9 cellular contexts compared by ENCODE assay signal in genomic region chr10:70296406-70296899, GRCh38. TPM values are rescaled to one million over a fixed set of nuclear protein-coding genes. Genes with fewer than 3 reads are reported as not detected.
A peak's percentile ranks its signal among the peaks of the same experiment; 100 is the strongest.
DNase-seq lines count a peak whose midpoint lies in the region; ATAC-seq, FAIRE-seq and TF ChIP-seq lines count a peak whose summit lies in the region.
"Had no signal": no experiment of that assay in that cellular context is flagged by ENCODE, and none has a peak within 500 bp of the region (broad histone marks: within the 10 kb centered on the region; RNA-seq: fewer than 3 reads in every experiment).

No MANE protein-coding gene starts in this region.

- ATAC-seq in body of pancreas: peak; percentile 99
- peak; percentile 77 for ATAC-seq in HepG2
- no peak for ATAC-seq in activated CD8-positive, alpha-beta memory T cell treated with anti-CD3 and anti-CD28 coated beads, Interleukin-2, amount 10 ng/mL, durations not matched to agents 7 days and 5 days

- 29 to 32% methylated on average over 11 to 12 of the region's 12 CpGs for WGBS in body of pancreas, 2 donors
- 42% methylated on average over 12 of the region's 12 CpGs for WGBS in HepG2 (ENCODE audit: low lambda C conversion rate)
- WGBS in endodermal cell (ENCODE audit: insufficient coverage in 1 of 2, insufficient read length in 1 of 2), 2 experiments: 78 to 92% methylated on average over 3 to 12 of the region's 12 CpGs

- H3K4me3 ChIP-seq in body of pancreas: no peak overlapping the region
- no peak overlapping the region for H3K4me3 ChIP-seq in HepG2 (replicated peaks in 1 of 3; ENCODE audit: insufficient read depth in 1 of 3, low read depth in 2 of 3, low read length in 3 of 3)
- no peak overlapping the region for H3K4me3 ChIP-seq in endodermal cell (ENCODE audit: low read length)

- peaks cover 6% of the 10 kb centered on the region for H3K4me1 Mint-ChIP-seq in endodermal cell
- peaks cover 4% of the 10 kb centered on the region for H3K4me1 Mint-ChIP-seq in activated CD8-positive, alpha-beta memory T cell treated with anti-CD3 and anti-CD28 coated beads, Interleukin-2, amount 10 ng/mL, durations not matched to agents 7 days and 5 days
- H3K4me1 Mint-ChIP-seq: CD4-positive, CD25-positive, alpha-beta regulatory T cell had no signal

- POLR2A ChIA-PET in HepG2 (lab: Yijun Ruan, JAX): no interaction called here

- H2AFZ ChIP-seq in HepG2 (ENCODE audit: low read length): no peak overlapping the region

- in situ Hi-C loops in KBM-7 (cut with MboI; ENCODE audit: low pct_unique_long_range_greater_than_20kb, low sequenced_read_pairs) (no loop called here), HepG2 (cut with HindIII; ENCODE audit: extremely low pct_ligation_motif_present, low pct_unique_long_range_greater_than_20kb) (no loop called here)

- H3K36me3 Mint-ChIP-seq in endodermal cell (ENCODE audit: low read depth): no peaks in the 10 kb centered on the region
- H3K36me3 Mint-ChIP-seq in activated CD8-positive, alpha-beta memory T cell treated with anti-CD3 and anti-CD28 coated beads, Interleukin-2, amount 10 ng/mL, durations not matched to agents 7 days and 5 days: no peaks in the 10 kb centered on the region
- H3K36me3 Mint-ChIP-seq: CD4-positive, CD25-positive, alpha-beta regulatory T cell had no signal

- H3K9me3 Mint-ChIP-seq in endodermal cell: no peaks in the 10 kb centered on the region
- H3K9me3 Mint-ChIP-seq in activated CD8-positive, alpha-beta memory T cell treated with anti-CD3 and anti-CD28 coated beads, Interleukin-2, amount 10 ng/mL, durations not matched to agents 7 days and 5 days (ENCODE audit: low read depth): no peaks in the 10 kb centered on the region
- H3K9me3 Mint-ChIP-seq: CD4-positive, CD25-positive, alpha-beta regulatory T cell had no signal

- CTCF ChIA-PET in HepG2 (lab: Yijun Ruan, JAX; ENCODE audit: low intra/inter-chr PET ratio, low total read pairs): no interaction called here
- CTCF ChIA-PET in activated CD8-positive, alpha-beta memory T cell treated with anti-CD3 and anti-CD28 coated beads, Interleukin-2, amount 10 ng/mL, durations not matched to agents 7 days and 5 days (lab: Charles Lee): no interaction called here

- TF ChIP-seq CTCF in body of pancreas (IDR thresholded peaks at IDR 0.05): no peak
- TF ChIP-seq CTCF in HepG2 (CRISPR knock-in tag; IDR thresholded peaks at IDR 0.05): no peak
- no peak for TF ChIP-seq CTCF in endodermal cell (conservative IDR thresholded peaks at IDR 0.05)

- no TSS peak for BruUV-seq in HepG2 (replicated peaks; lab: Mats Ljungman, UMichigan)

- H3K4me2 ChIP-seq in HepG2 (ENCODE audit: low read depth, low read length): no peak overlapping the region

- H3K36me3 ChIP-seq in body of pancreas (replicated peaks in 1 of 2; ENCODE audit: insufficient read depth in 1 of 2, low read depth in 2 of 2): no peaks in the 10 kb centered on the region
- H3K36me3 ChIP-seq in HepG2 (replicated peaks in 1 of 2; ENCODE audit: control insufficient read depth in 1 of 2, insufficient read depth in 2 of 2, low read length in 2 of 2): peaks cover 7 to 16% of the 10 kb centered on the region in 2 experiments
- H3K36me3 ChIP-seq in endodermal cell (ENCODE audit: control insufficient read depth, insufficient read depth, low read length): no peaks in the 10 kb centered on the region

- TF ChIP-seq EP300 in HepG2 (IDR thresholded peaks at IDR 0.05; ENCODE audit: low read depth in 2 of 2, low read length in 2 of 2): no peak
- TF ChIP-seq EP300 in HepG2 (CRISPR knock-in tag; IDR thresholded peaks at IDR 0.05; ENCODE audit: borderline replicate concordance): no peak

- DNase-seq in 8988T (peak; percentile 84), KBM-7 (peak; percentile 24), body of pancreas (peak; percentile 90 to 96 (median 94)), HepG2 (ENCODE audit: low spot score) (no peak), endodermal cell (no peak), NCI-H146 (lab: John Stamatoyannopoulos, UW) (no peak)
- DNase-seq in activated CD8-positive, alpha-beta memory T cell treated with anti-CD3 and anti-CD28 coated beads, Interleukin-2, amount 10 ng/mL, durations not matched to agents 7 days and 5 days: no peak
- DNase-seq in stimulated activated CD4-positive, alpha-beta T cell treated with anti-CD3 and anti-CD28 coated beads, Interleukin-1b, Interleukin-23, amount 100 ng/mL, for 48 hours: no peak

- H3K9ac ChIP-seq in HepG2 (ENCODE audit: insufficient read depth, low read depth, low read length) (no peak overlapping the region; the same call in 1 of the 2 replicates), endodermal cell (ENCODE audit: extremely low read depth, low read length, poor library complexity, severe bottlenecking) (no peak overlapping the region)

- H3K4me1 ChIP-seq in body of pancreas (peaks cover 15% of the 10 kb centered on the region), HepG2 (ENCODE audit: insufficient read depth, low read length) (no peaks in the 10 kb centered on the region), endodermal cell (ENCODE audit: control insufficient read depth, insufficient read depth, low read length) (no peaks in the 10 kb centered on the region)

- H3K27ac ChIP-seq in body of pancreas (peak overlapping the region; percentile 51 to 81 (median 77)), HepG2 (ENCODE audit: extremely low read length, insufficient read depth, low read length) (no peak overlapping the region), endodermal cell (ENCODE audit: low read depth, low read length) (no peak overlapping the region)

- TF ChIP-seq POLR2A in body of pancreas (IDR thresholded peaks at IDR 0.05) (peak in 2 of 3 donors; percentile 18 to 40), HepG2 (IDR thresholded peaks at IDR 0.05; ENCODE audit: insufficient read depth in 1 of 2, low read depth in 2 of 2, low read length in 2 of 2) (no peak)

- no peak overlapping the region for H3K4me3 Mint-ChIP-seq in endodermal cell
- H3K4me3 Mint-ChIP-seq in activated CD8-positive, alpha-beta memory T cell treated with anti-CD3 and anti-CD28 coated beads, Interleukin-2, amount 10 ng/mL, durations not matched to agents 7 days and 5 days: no peak overlapping the region
- H3K4me3 Mint-ChIP-seq: CD4-positive, CD25-positive, alpha-beta regulatory T cell had no signal

- H3K27ac Mint-ChIP-seq in endodermal cell: no peak overlapping the region
- H3K27ac Mint-ChIP-seq in activated CD8-positive, alpha-beta memory T cell treated with anti-CD3 and anti-CD28 coated beads, Interleukin-2, amount 10 ng/mL, durations not matched to agents 7 days and 5 days: no peak overlapping the region
- H3K27ac Mint-ChIP-seq: CD4-positive, CD25-positive, alpha-beta regulatory T cell had no signal

- FAIRE-seq in HepG2 (lab: Jason Lieb, UNC): no peak

- H4K20me1 ChIP-seq in HepG2 (ENCODE audit: insufficient read depth, low read length): no peaks in the 10 kb centered on the region

- peaks cover 6% of the 10 kb centered on the region for H3K27me3 Mint-ChIP-seq in endodermal cell (ENCODE audit: insufficient read depth)
- no peaks in the 10 kb centered on the region for H3K27me3 Mint-ChIP-seq in activated CD8-positive, alpha-beta memory T cell treated with anti-CD3 and anti-CD28 coated beads, Interleukin-2, amount 10 ng/mL, durations not matched to agents 7 days and 5 days

- no peak for TF ChIP-seq RAD21 in HepG2 (CRISPR knock-in tag; IDR thresholded peaks at IDR 0.05)

- H3K27me3 ChIP-seq in body of pancreas (no peaks in the 10 kb centered on the region), HepG2 (ENCODE audit: control insufficient read depth in 1 of 2, insufficient read depth in 2 of 2, low read length in 2 of 2) (no peaks in the 10 kb centered on the region), endodermal cell (ENCODE audit: control insufficient read depth, insufficient read depth, low read length, poor library complexity, severe bottlenecking) (no peaks in the 10 kb centered on the region)

- H3K9me3 ChIP-seq in body of pancreas: no peaks in the 10 kb centered on the region
- no peaks in the 10 kb centered on the region for H3K9me3 ChIP-seq in HepG2 (ENCODE audit: low read length)
- H3K9me3 ChIP-seq in endodermal cell (ENCODE audit: control insufficient read depth, low read length): no peaks in the 10 kb centered on the region

- no peaks in the 10 kb centered on the region for H3K79me2 ChIP-seq in HepG2 (ENCODE audit: insufficient read depth, low read length)

- intact Hi-C loops in body of pancreas (cut with DNase I): no loop called here
- intact Hi-C loops in HepG2 (cut with micrococcal nuclease; ENCODE audit: unreplicated experiment): no loop called here

TF ChIP-seq in HepG2, 621 proteins besides CTCF, POLR2A, EP300 and RAD21 (continues in another document):
- 0 out of 2 replicates have a peak, but pooled peaks have one; percentile 10 for TF ChIP-seq FOSL2 (CRISPR knock-in tag; IDR thresholded peaks at IDR 0.05)

RNA-seq across cellular contexts. Expression of gene NPFFR1, which starts 12.6 kb away (rescaled TPM):
- total RNA-seq in body of pancreas (not detected), HepG2 (2016; rRNA removed; fragmentation: Illumina TruSeq; extraction: Trizol) (under 0.01 TPM in 1 of 2 replicates, not detected in the other), endodermal cell (under 1 TPM in 1 of 2 donors, not detected in 1; 0.02 TPM)
- total RNA-seq in HepG2 (2016; cell fraction: cytosol; rRNA removed; fragmentation: Illumina TruSeq; extraction: Trizol; ENCODE audit: low read depth): under 0.01 TPM in 1 of 2 replicates, not detected in the other
- total RNA-seq in HepG2 (2016; cell fraction: insoluble cytoplasmic fraction; rRNA removed; fragmentation: Illumina TruSeq; extraction: Trizol): 0.02 TPM in 1 of 2 replicates, not detected in the other
- not detected in 2 replicates for total RNA-seq in HepG2 (2016; cell fraction: membrane; rRNA removed; fragmentation: Illumina TruSeq; extraction: Trizol)
- total RNA-seq in HepG2 (2016; cell fraction: nucleus; rRNA removed; fragmentation: Illumina TruSeq; extraction: Trizol): not detected in 2 replicates
- polyA plus RNA-seq in HepG2 (2011; rRNA removed): not detected in 2 replicates
- not detected in 2 replicates for polyA plus RNA-seq in HepG2 (2011; cell fraction: cytosol; rRNA removed)
- 0.02 TPM in 1 of 2 replicates, not detected in the other for polyA plus RNA-seq in HepG2 (2011; cell fraction: nucleus; rRNA removed)
- polyA plus RNA-seq in HepG2 (2012): not detected in 2 replicates
- polyA plus RNA-seq in HepG2 (2016; cell fraction: cytosol; fragmentation: Illumina TruSeq; extraction: Trizol; ENCODE audit: low read depth): 0.01 and 0.02 TPM in 2 replicates
- polyA plus RNA-seq in HepG2 (2016; cell fraction: insoluble cytoplasmic fraction; fragmentation: Illumina TruSeq; extraction: Trizol; ENCODE audit: low read depth): not detected in 2 replicates
- polyA plus RNA-seq in HepG2 (2016; cell fraction: membrane; fragmentation: Illumina TruSeq; extraction: Trizol; ENCODE audit: low read depth): not detected in 2 replicates
- not detected in 2 replicates for polyA plus RNA-seq in HepG2 (2016; cell fraction: nucleus; fragmentation: Illumina TruSeq; extraction: Trizol; ENCODE audit: insufficient read depth, low read depth)
- not detected in 2 replicates for polyA minus RNA-seq in HepG2 (2011; rRNA and poly(A)+ RNA removed; ENCODE audit: low replicate concordance)
- polyA minus RNA-seq in HepG2 (2011; cell fraction: cytosol; rRNA and poly(A)+ RNA removed): not detected in 2 replicates
- polyA minus RNA-seq in HepG2 (2011; cell fraction: nucleus; rRNA and poly(A)+ RNA removed): under 0.01 TPM in 1 of 2 replicates, not detected in the other
- 0.04 TPM for polyA plus RNA-seq in endodermal cell (2013, experiment 1 of 2)
- 0.04 TPM for polyA plus RNA-seq in endodermal cell (2013, experiment 2 of 2)
- total RNA-seq in activated CD8-positive, alpha-beta memory T cell treated with anti-CD3 and anti-CD28 coated beads, Interleukin-2, amount 10 ng/mL, durations not matched to agents 7 days and 5 days: not detected
- total RNA-seq: CD4-positive, CD25-positive, alpha-beta regulatory T cell had no signal
- polyA plus RNA-seq: CD4-positive, CD25-positive, alpha-beta regulatory T cell had no signal

Comparison
In these comparisons a context has a peak if more than half of its experiments do, and no peak if none do; other contexts are left out.
1. DNase-seq: peak in 8988T (single experiment), KBM-7 (single experiment) and body of pancreas (4 of 4); none in HepG2 (single experiment), endodermal cell (single experiment), activated CD8-positive, alpha-beta memory T cell treated with anti-CD3 and anti-CD28 coated beads, Interleukin-2, amount 10 ng/mL, durations not matched to agents 7 days and 5 days (single experiment), NCI-H146 (single experiment) and stimulated activated CD4-positive, alpha-beta T cell treated with anti-CD3 and anti-CD28 coated beads, Interleukin-1b, Interleukin-23, amount 100 ng/mL, for 48 hours (single experiment).
2. H3K27ac ChIP-seq: peak in body of pancreas (4 of 4); none in HepG2 (single experiment) and endodermal cell (single experiment).
3. POLR2A ChIP-seq: peak in body of pancreas (2 of 3); none in HepG2 (0 of 2).